8 cellular contexts compared by ENCODE assay signal in genomic region chr19:50511069-50511822, GRCh38. TPM values are rescaled to one million over a fixed set of nuclear protein-coding genes. Genes with fewer than 3 reads are reported as not detected.
DNase-seq lines count a peak whose midpoint lies in the region; ATAC-seq, FAIRE-seq and TF ChIP-seq lines count a peak whose summit lies in the region.

JOSD2 (minus strand) TSS chr19:50511191; CDS start chr19:50510431, 760 bp downstream.

- no peaks in the 10 kb centered on the region for H4K20me1 ChIP-seq in OCI-LY3 (ENCODE audit: insufficient read depth, low read length)

- H3K27me3 ChIP-seq in OCI-LY3 (ENCODE audit: low read depth, low read length): no peaks in the 10 kb centered on the region

- H3K9ac ChIP-seq in OCI-LY3 (ENCODE audit: low read length): peak within 1 kb of the TSS; percentile 89

- 17 to 26% methylated on average over 55 to 64 of the region's 69 CpGs for WGBS in mesodermal cell (ENCODE audit: insufficient coverage in 2 of 2), 2 experiments

- peak within 1 kb of the TSS; percentile 92 for H3K27ac Mint-ChIP-seq in Calu3 (ENCODE audit: unreplicated experiment)

- H2AFZ ChIP-seq in OCI-LY3 (ENCODE audit: low read depth, low read length): peak within 1 kb of the TSS; percentile 75

- peak within 1 kb of the TSS; percentile 84 for H3K4me3 Mint-ChIP-seq in Calu3 (ENCODE audit: low read depth, unreplicated experiment)

- peaks cover 71% of the 10 kb centered on the region for H3K36me3 Mint-ChIP-seq in Calu3 (ENCODE audit: insufficient read depth, unreplicated experiment)

- intact Hi-C loops in Calu3 (cut with micrococcal nuclease; ENCODE audit: unreplicated experiment): no loop called here

- peak within 1 kb of the TSS; percentile 79 for H3K4me2 ChIP-seq in OCI-LY3 (ENCODE audit: low read length)

- DNase-seq in Calu3 (peak; percentile 98), HuH-7 (ENCODE audit: low spot score) (peak; percentile 92)
- DNase-seq in activated CD8-positive, alpha-beta memory T cell treated with anti-CD3 and anti-CD28 coated beads, Interleukin-2, amount 50 U/mL, for 48 hours: peak; percentile 97
- peak; percentile 95 to 98 for DNase-seq in stimulated activated CD8-positive, alpha-beta memory T cell treated with anti-CD3 and anti-CD28 coated beads, Interleukin-15, amount 100 ng/mL, for 4 hours (ENCODE audit: low read depth in 2 of 2)

- H3K27ac ChIP-seq in OCI-LY3 (ENCODE audit: low read length) (peak within 1 kb of the TSS; percentile 61), mesodermal cell (ENCODE audit: low read depth, low read length, severe bottlenecking) (peak within 1 kb of the TSS; percentile 78)

- H3K9me3 ChIP-seq in OCI-LY3 (ENCODE audit: insufficient read depth, low read length) (no peaks in the 10 kb centered on the region), mesodermal cell (ENCODE audit: control insufficient read depth, low read length) (no peaks in the 10 kb centered on the region)

- no TSS peak for BruUV-seq in Calu3 (replicated peaks; lab: Mats Ljungman, UMichigan)

- H3K79me2 ChIP-seq in OCI-LY3 (ENCODE audit: low read length): no peaks in the 10 kb centered on the region; the same call in 1 of the 2 replicates

- H3K36me3 ChIP-seq in OCI-LY3 (replicated peaks; ENCODE audit: low read depth, low read length): no peaks in the 10 kb centered on the region
- no peaks in the 10 kb centered on the region for H3K36me3 ChIP-seq in mesodermal cell (ENCODE audit: control insufficient read depth, insufficient read depth, low read length)

- H3K9me3 Mint-ChIP-seq in Calu3 (ENCODE audit: low read depth, unreplicated experiment): no peaks in the 10 kb centered on the region

- TF ChIP-seq CTCF in Calu3 (IDR thresholded peaks at IDR 0.05; ENCODE audit: unreplicated experiment) (no peak), OCI-LY3 (IDR thresholded peaks at IDR 0.05; ENCODE audit: low read depth, low read length) (no peak)

- CTCF ChIA-PET in Calu3 (lab: Charles Lee): interaction anchor here (0.6 to 1.3 kb wide), 8 partner anchors 9 to 236 kb away, joined by 3 to 8 read pairs (median 4); partner anchors contain the start of gene POLD1

- H3K4me3 ChIP-seq in OCI-LY3 (ENCODE audit: low read length) (peak within 1 kb of the TSS; percentile 93), mesodermal cell (ENCODE audit: extremely low read depth, insufficient read depth, low read length, poor library complexity, severe bottlenecking) (peak within 1 kb of the TSS; percentile 52)

- peaks cover 13% of the 10 kb centered on the region for H3K4me1 Mint-ChIP-seq in Calu3 (ENCODE audit: low read depth, unreplicated experiment)

- peak; percentile 97 for FAIRE-seq in endometrium (lab: Jason Lieb, UNC)

- peak; percentile 90 for ATAC-seq in GM21447 (IDR thresholded peaks at IDR 0.05; ENCODE audit: unreplicated experiment)

- H3K4me1 ChIP-seq in OCI-LY3 (ENCODE audit: low read length): peaks cover 10% of the 10 kb centered on the region
- H3K4me1 ChIP-seq in mesodermal cell (ENCODE audit: control insufficient read depth, insufficient read depth, low read length, poor library complexity, severe bottlenecking): no peaks in the 10 kb centered on the region

- peaks cover 51% of the 10 kb centered on the region for H3K27me3 Mint-ChIP-seq in Calu3 (ENCODE audit: unreplicated experiment)

RNA-seq across cellular contexts. Expression of gene JOSD2, which starts in this region (rescaled TPM):
- 33.5 and 38.6 TPM in 2 replicates for total RNA-seq in Calu3 (2022)
- polyA plus RNA-seq in mesodermal cell (2013, experiment 1 of 2): 17.1 TPM
- 11.3 TPM for polyA plus RNA-seq in mesodermal cell (2013, experiment 2 of 2)

Comparison
In these comparisons a context has a peak if more than half of its experiments do, and no peak if none do; other contexts are left out.
1. Peak in every context shown above with its lines: DNase-seq, ATAC-seq, H3K4me3 ChIP-seq and H3K27ac ChIP-seq.